Comparison of ENCODE assay signal across 8 cellular contexts in genomic region chr17:81869221-81870154, GRCh38. TPM values are rescaled to one million over a fixed set of nuclear protein-coding genes. Genes with fewer than 3 reads are reported as not detected.
DNase-seq lines count a peak whose midpoint lies in the region; ATAC-seq and TF ChIP-seq lines count a peak whose summit lies in the region.

No MANE protein-coding gene starts in this region.

- peak; percentile 70 for DNase-seq in GM06990 (ENCODE audit: extremely low read depth, insufficient read length)
- DNase-seq in NB4 (ENCODE audit: low read depth), result peak; percentile 48
- peak in 1 of 7 donors; percentile 31 for DNase-seq in adrenal gland
- peak; percentile 51 for DNase-seq in smooth muscle cell (lab: John Stamatoyannopoulos, UW; ENCODE audit: unreplicated experiment)
- no peak for DNase-seq in mucosa of gallbladder (ENCODE audit: low spot score)
- DNase-seq in OCI-M1 (lab: John Stamatoyannopoulos, UW), result no peak

- peak; percentile 92 for TF ChIP-seq CTCF in GM06990 (IDR thresholded peaks at IDR 0.05; ENCODE audit: insufficient read depth, low read length, poor library complexity, severe bottlenecking)
- peak; percentile 59 for TF ChIP-seq CTCF in NB4 (IDR thresholded peaks at IDR 0.05; ENCODE audit: low read depth, low read length)
- peak; percentile 62 to 83 (median 78) for TF ChIP-seq CTCF in adrenal gland (IDR thresholded peaks at IDR 0.05)
- peak; percentile 96 for TF ChIP-seq CTCF in smooth muscle cell (IDR thresholded peaks at IDR 0.05; ENCODE audit: borderline replicate concordance, insufficient read depth, poor library complexity, severe bottlenecking)

- H3K9me3 ChIP-seq in adrenal gland (replicated peaks in 1 of 3) (no peaks in the 10 kb centered on the region), iPS-15b (ENCODE audit: control insufficient read depth, insufficient read depth, low read length) (no peaks in the 10 kb centered on the region), smooth muscle cell (replicated peaks; ENCODE audit: low read depth) (no peaks in the 10 kb centered on the region)

- H3F3A ChIP-seq in smooth muscle cell (ENCODE audit: low read depth), result peaks cover 40% of the 10 kb centered on the region

- intact Hi-C loops in adrenal gland (cut with DNase I), result no loop called here

- peaks cover 34% of the 10 kb centered on the region for H3K79me2 ChIP-seq in smooth muscle cell (ENCODE audit: low read depth)

- no peak overlapping the region for H2AFZ ChIP-seq in smooth muscle cell (ENCODE audit: low read depth)

- no peaks in the 10 kb centered on the region for H3K27me3 ChIP-seq in GM06990 (replicated peaks; ENCODE audit: control insufficient read depth, insufficient read depth, low read length)
- H3K27me3 ChIP-seq in adrenal gland, result no peaks in the 10 kb centered on the region
- no peaks in the 10 kb centered on the region for H3K27me3 ChIP-seq in iPS-15b (ENCODE audit: control insufficient read depth, insufficient read depth, low read length)
- no peaks in the 10 kb centered on the region for H3K27me3 ChIP-seq in smooth muscle cell (ENCODE audit: low read depth)

- H3K36me3 ChIP-seq in GM06990 (ENCODE audit: control insufficient read depth, insufficient read depth, low read length) (peaks cover 30% of the 10 kb centered on the region), adrenal gland (replicated peaks in 1 of 2) (peaks cover 0 to 25% of the 10 kb centered on the region in 2 donors), iPS-15b (ENCODE audit: control insufficient read depth, insufficient read depth, low read length) (peaks cover 25% of the 10 kb centered on the region), smooth muscle cell (ENCODE audit: low read depth) (no peaks in the 10 kb centered on the region)

- H3K4me3 ChIP-seq in GM06990 (replicated peaks; ENCODE audit: low read depth, low read length) (peak overlapping the region; percentile 90), NB4 (ENCODE audit: low read depth, low read length) (peak overlapping the region; percentile 88), adrenal gland (peak overlapping the region in 2 of 4 donors; percentile 50 to 85), iPS-15b (ENCODE audit: low read depth, low read length) (peak overlapping the region; percentile 81), smooth muscle cell (peak overlapping the region; percentile 72)

- 30 to 44% (median 33%) methylated on average over 8 to 52 of the region's 52 CpGs for WGBS in adrenal gland, 4 donors
- 35% methylated on average over 52 of the region's 52 CpGs for WGBS in smooth muscle cell (ENCODE audit: low lambda C conversion rate)

- TF ChIP-seq POLR2A in NB4 (IDR thresholded peaks at IDR 0.05; ENCODE audit: extremely low read depth, insufficient read length) (no peak), adrenal gland (IDR thresholded peaks at IDR 0.05) (no peak)

- H3K9ac ChIP-seq in iPS-15b (ENCODE audit: low read depth, low read length), result peak overlapping the region; percentile 89
- no peak overlapping the region for H3K9ac ChIP-seq in smooth muscle cell (ENCODE audit: low read depth)

- H3K27ac ChIP-seq in adrenal gland (peak overlapping the region in 4 of 5 donors; percentile 86 to 100 (median 96)), smooth muscle cell (ENCODE audit: low read depth) (peak overlapping the region; percentile 78)

- H3K4me1 ChIP-seq in adrenal gland (replicated peaks in 1 of 2) (peaks cover 25 to 46% of the 10 kb centered on the region in 2 donors), iPS-15b (ENCODE audit: control insufficient read depth, insufficient read depth, low read length) (no peaks in the 10 kb centered on the region), smooth muscle cell (ENCODE audit: low read depth) (peaks cover 29% of the 10 kb centered on the region)

- ATAC-seq in HG02763 (IDR thresholded peaks at IDR 0.05; ENCODE audit: unreplicated experiment), result no peak

- peaks cover 61% of the 10 kb centered on the region for H4K20me1 ChIP-seq in smooth muscle cell (ENCODE audit: low read depth)

- H3K4me2 ChIP-seq in smooth muscle cell, result peak overlapping the region; percentile 85

RNA-seq across cellular contexts. Expression of gene ARHGDIA, which starts 1.6 kb away (rescaled TPM):
- 100 to 1,000 TPM; 134 to 491 (median 236) TPM for total RNA-seq in adrenal gland
- 100 to 1,000 TPM; 180 to 324 (median 250) TPM for polyA plus RNA-seq in adrenal gland
- total RNA-seq in smooth muscle cell, result 67.6 and 256 TPM in 2 replicates
- 353 and 360 TPM in 2 replicates for polyA plus RNA-seq in smooth muscle cell
- total RNA-seq in mucosa of gallbladder, result 340 TPM

RNA-seq across cellular contexts. Expression of gene P4HB, which starts 9.2 kb away (rescaled TPM):
- 1,000 to 10,000 TPM in 5 of 8 donors, 100 to 1,000 TPM in 3; 583 to 2,018 (median 1,149) TPM for total RNA-seq in adrenal gland
- polyA plus RNA-seq in adrenal gland, result 1,000 to 10,000 TPM in 1 of 3 donors, 100 to 1,000 TPM in 2; 546 to 2,717 (median 747) TPM
- 1,406 and 1,593 TPM in 2 replicates for total RNA-seq in smooth muscle cell
- polyA plus RNA-seq in smooth muscle cell, result 1,326 and 1,526 TPM in 2 replicates
- 611 TPM for total RNA-seq in mucosa of gallbladder

RNA-seq across cellular contexts. Expression of gene ALYREF, which starts 21.9 kb away (rescaled TPM):
- 10 to 100 TPM; 15.2 to 69.3 (median 45.0) TPM for total RNA-seq in adrenal gland
- polyA plus RNA-seq in adrenal gland, result 10 to 100 TPM; 13.0 to 28.2 (median 15.2) TPM
- 58.9 and 75.9 TPM in 2 replicates for total RNA-seq in smooth muscle cell
- 123 and 136 TPM in 2 replicates for polyA plus RNA-seq in smooth muscle cell
- total RNA-seq in mucosa of gallbladder, result 48.1 TPM

RNA-seq across cellular contexts. Expression of gene ANAPC11, which starts 22.0 kb away (rescaled TPM):
- total RNA-seq in adrenal gland (100 to 1,000 TPM; 102 to 226 (median 147) TPM), smooth muscle cell (147 and 222 TPM in 2 replicates), mucosa of gallbladder (124 TPM)
- polyA plus RNA-seq in adrenal gland (100 to 1,000 TPM in 2 of 3 donors, 10 to 100 TPM in 1; 21.2 to 242 (median 112) TPM), smooth muscle cell (428 and 444 TPM in 2 replicates)

RNA-seq across cellular contexts. Expression of gene NPB, which starts 32.5 kb away (rescaled TPM):
- total RNA-seq in adrenal gland (1 to 10 TPM in 1 of 8 donors, under 1 TPM in 3, not detected in 4; 0.18 to 2.5 (median 0.35) TPM), smooth muscle cell (7.9 TPM in 1 of 2 replicates, not detected in the other), mucosa of gallbladder (0.55 TPM)
- polyA plus RNA-seq in adrenal gland (under 1 TPM; 0.07 to 0.57 (median 0.24) TPM), smooth muscle cell (13.6 and 14.4 TPM in 2 replicates)

Comparison
In these comparisons a context has a peak if more than half of its experiments do, and no peak if none do; other contexts are left out.
1. DNase-seq: peak in GM06990 (single experiment), NB4 (single experiment) and smooth muscle cell (single experiment); none in mucosa of gallbladder (single experiment) and OCI-M1 (single experiment).
2. Peak in every context shown above with its lines, with median percentiles within 50 percentile points of each other: CTCF ChIP-seq.